In the genomic region with DNA sequence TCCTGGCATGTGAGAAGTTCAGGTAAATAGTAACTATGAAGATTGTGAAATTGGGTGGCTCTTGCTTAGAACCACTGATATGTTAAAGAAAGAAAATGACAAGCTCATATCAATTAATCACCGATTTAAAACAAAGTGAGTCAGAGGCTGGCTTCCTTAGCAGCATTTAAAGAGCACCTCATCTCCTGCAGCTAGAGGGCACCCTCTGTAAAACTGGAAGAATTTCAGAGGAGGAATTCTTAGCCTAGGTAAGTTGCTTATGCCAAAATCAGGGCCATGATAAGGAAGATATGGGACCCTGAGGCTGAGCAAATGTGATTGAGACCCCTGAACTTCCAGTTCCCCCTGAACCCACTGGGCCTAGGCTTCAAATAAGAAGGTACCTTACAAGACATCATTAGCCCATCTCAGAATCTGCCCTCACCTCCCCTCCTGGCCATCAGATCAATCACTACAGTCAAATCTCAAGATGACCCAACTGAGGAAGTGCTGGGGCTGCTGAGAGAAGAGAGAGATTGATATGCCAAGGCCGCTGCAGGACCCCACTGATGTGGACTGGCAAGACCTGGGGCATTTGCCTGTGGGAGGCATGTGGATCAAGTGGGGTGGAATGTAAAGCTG, we compare ENCODE assay signal across 1 cellular context.
TF ChIP-seq lines count a peak whose summit lies in the region.

No MANE protein-coding gene starts in this region.

TF ChIP-seq in HepG2, 621 proteins besides CTCF, POLR2A, EP300 and RAD21:
- TF ChIP-seq ELF3 (CRISPR knock-in tag; IDR thresholded peaks at IDR 0.05) (no peak), SMC3 (IDR thresholded peaks at IDR 0.05; ENCODE audit: low read length) (peak; percentile 35; the same call in 1 of the 2 replicates), ZIK1 (CRISPR knock-in tag; IDR thresholded peaks at IDR 0.05; ENCODE audit: borderline replicate concordance, low read depth) (no peak), STAG1 (CRISPR knock-in tag; IDR thresholded peaks at IDR 0.05) (peak; percentile 68), GTF3A (CRISPR knock-in tag; conservative IDR thresholded peaks at IDR 0.05) (no peak)
- TF ChIP-seq, protein P1, sequence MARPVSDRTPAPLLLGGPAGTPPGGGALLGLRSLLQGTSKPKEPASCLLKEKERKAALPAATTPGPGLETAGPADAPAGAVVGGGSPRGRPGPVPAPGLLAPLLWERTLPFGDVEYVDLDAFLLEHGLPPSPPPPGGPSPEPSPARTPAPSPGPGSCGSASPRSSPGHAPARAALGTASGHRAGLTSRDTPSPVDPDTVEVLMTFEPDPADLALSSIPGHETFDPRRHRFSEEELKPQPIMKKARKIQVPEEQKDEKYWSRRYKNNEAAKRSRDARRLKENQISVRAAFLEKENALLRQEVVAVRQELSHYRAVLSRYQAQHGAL (CRISPR knock-in tag; IDR thresholded peaks at IDR 0.05; ENCODE audit: not compliant biosample characterization) = no peak
